Comparison of ENCODE assay signal across 20 cellular contexts in genomic region chr10:84739641-84740040, GRCh38.
"Had no signal": no experiment of that assay in that cellular context is flagged by ENCODE, and none has a peak within 500 bp of the region (broad histone marks: within the 10 kb centered on the region; RNA-seq: fewer than 3 reads in every experiment).

No MANE protein-coding gene starts in this region.

- H3K27ac ChIP-seq: left ventricle myocardium inferior, right lobe of liver, skin epidermis, thyroid gland had no signal

- H3K27me3 ChIP-seq: right lobe of liver, thyroid gland had no signal

- DNase-seq: activated CD4-positive, alpha-beta memory T cell treated with anti-CD3 and anti-CD28 coated beads, Interleukin-2, amount 10 ng/mL, durations not matched to agents 7 days and 5 days; activated CD4-positive, alpha-beta T cell treated with anti-CD3 and anti-CD28 coated beads, Interleukin-2, amount 10 ng/mL, durations not matched to agents 24 days and 14 days; activated effector memory CD4-positive, alpha-beta T cell treated with Interleukin-2 at 50 U/mL for 16 hours; activated naive CD4-positive, alpha-beta T cell treated with anti-CD3 and anti-CD28 coated beads for 36 hours; activated naive CD8-positive, alpha-beta T cell treated with anti-CD3 and anti-CD28 coated beads, Interleukin-2, amount 10 ng/mL, durations not matched to agents 7 days and 5 days; activated T-cell treated with anti-CD3 and anti-CD28 coated beads, Interleukin-2, amount 50 U/mL, for 72 hours; amniotic stem cell; cerebellar nuclear complex; cortex of kidney; kidney glomerular epithelial cell; left ventricle myocardium inferior; midbrain; nucleus accumbens; right lobe of liver; stimulated activated CD4-positive, alpha-beta T cell treated with anti-CD3 and anti-CD28 coated beads, Interleukin-1b, Interleukin-23, amount 100 ng/mL, for 48 hours; substantia nigra; T1000; thyroid gland had no signal

- H3K4me3 ChIP-seq: left ventricle myocardium inferior, right lobe of liver, skin epidermis, thyroid gland had no signal

- H3K9me3 ChIP-seq: left ventricle myocardium inferior, right lobe of liver, thyroid gland had no signal

- H3K4me1 ChIP-seq: left ventricle myocardium inferior, right lobe of liver, thyroid gland had no signal

- ATAC-seq: activated T-cell treated with anti-CD3 and anti-CD28 coated beads, Interleukin-2, amount 50 U/mL, for 72 hours; natural killer cell treated with Interleukin-12 subunit alpha and Interleukin-12 subunit beta and Interleukin-15 and Interleukin-18, amount 100 ng/mL, for 72 hours; right lobe of liver had no signal

- H3K36me3 ChIP-seq: left ventricle myocardium inferior, right lobe of liver, thyroid gland had no signal
